ENCODE assay signal across 14 cellular contexts in the genomic region with DNA sequence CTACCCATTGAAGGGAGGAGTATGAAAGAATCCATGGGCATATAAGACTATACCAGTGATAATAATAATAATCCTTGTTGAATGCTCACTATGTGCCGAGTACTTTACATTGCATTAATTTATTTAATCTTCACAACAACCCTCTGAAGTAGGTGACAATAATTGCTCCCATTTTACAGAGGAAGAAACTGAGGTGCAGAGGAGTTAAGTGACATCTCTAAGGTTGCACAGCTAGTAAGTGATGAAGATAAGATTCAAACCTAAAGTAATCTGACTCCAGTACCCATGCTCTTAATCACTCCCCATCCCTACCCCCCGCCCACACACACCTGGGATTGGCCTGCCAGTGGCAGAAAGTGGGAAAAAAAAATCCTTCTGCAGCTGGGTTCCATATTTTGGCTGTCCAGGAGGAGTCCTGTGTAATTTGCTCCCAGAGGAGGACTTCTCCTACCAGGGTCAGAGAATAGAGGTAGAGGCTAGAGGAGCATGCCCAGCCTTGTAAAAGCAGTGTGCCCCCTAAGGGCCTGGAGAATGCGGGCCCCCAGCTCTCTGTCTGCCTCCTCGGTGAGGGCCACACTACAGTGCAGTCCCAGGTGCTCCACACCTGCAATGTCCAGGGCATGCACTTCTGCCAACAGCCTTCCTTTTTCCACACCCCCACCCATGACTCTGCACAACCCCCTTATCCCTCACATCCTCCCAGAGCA. TPM values are rescaled to one million over a fixed set of nuclear protein-coding genes. Genes with fewer than 3 reads are reported as not detected.
DNase-seq lines count a peak whose midpoint lies in the region; ATAC-seq and TF ChIP-seq lines count a peak whose summit lies in the region.
"Had no signal": no experiment of that assay in that cellular context is flagged by ENCODE, and none has a peak within 500 bp of the region (broad histone marks: within the 10 kb centered on the region; RNA-seq: fewer than 3 reads in every experiment).

No MANE protein-coding gene starts in this region.

- DNase-seq in cardiac muscle cell (ENCODE audit: low read depth in 1 of 2, low spot score in 1 of 2) (no peak), left ventricle myocardium superior (no peak), epithelial cell of esophagus (ENCODE audit: low read depth) (peak; percentile 24), NCI-H1417 (lab: John Stamatoyannopoulos, UW) (no peak), NCI-H1048 (lab: John Stamatoyannopoulos, UW) (no peak), upper lobe of right lung (no peak)
- DNase-seq: activated B cell treated with CpG ODN at 0.5 μM for 24 hours; activated T-cell treated with anti-CD3 and anti-CD28 coated beads, Interleukin-2, amount 50 U/mL, for 24 hours; DMS79 treated with DMSO at 0.1 percent for 48 hours; left colon; NCI-H1105; posterior cingulate gyrus had no signal

- H3K27me3 ChIP-seq in cardiac muscle cell = no peaks in the 10 kb centered on the region
- H3K27me3 ChIP-seq in muscle layer of colon (ENCODE audit: control insufficient read depth in 1 of 2, insufficient read depth in 2 of 2, low read length in 2 of 2) = peaks cover 0 to 6% of the 10 kb centered on the region in 2 donors
- H3K27me3 ChIP-seq in upper lobe of right lung = no peaks in the 10 kb centered on the region

- no peak for ATAC-seq in left ventricle myocardium superior
- no peak for ATAC-seq in upper lobe of right lung
- ATAC-seq: left colon had no signal

- no peak for TF ChIP-seq CTCF in cardiac muscle cell (IDR thresholded peaks at IDR 0.05; ENCODE audit: low read depth, low read length)
- TF ChIP-seq CTCF in epithelial cell of esophagus (IDR thresholded peaks at IDR 0.05; ENCODE audit: insufficient read depth, low read depth, low read length, missing control alignments) = no peak
- no peak for TF ChIP-seq CTCF in upper lobe of right lung (IDR thresholded peaks at IDR 0.05)

- no peak overlapping the region for H3K27ac ChIP-seq in cardiac muscle cell
- H3K27ac ChIP-seq in muscle layer of colon (ENCODE audit: low read depth, low read length) = peak overlapping the region; percentile 37
- peak overlapping the region; percentile 51 for H3K27ac ChIP-seq in temporal lobe (ENCODE audit: low read depth, low read length)
- no peak overlapping the region for H3K27ac ChIP-seq in upper lobe of right lung

- H3K4me3 ChIP-seq in cardiac muscle cell (peak overlapping the region; percentile 13), epithelial cell of esophagus (ENCODE audit: low read length) (peak overlapping the region; percentile 25), muscle layer of colon (ENCODE audit: low read depth in 1 of 2, low read length in 2 of 2) (peak overlapping the region in 1 of 2 donors; percentile 50), upper lobe of right lung (no peak overlapping the region)

- intact Hi-C loops in left ventricle myocardium superior (cut with micrococcal nuclease) = no loop called here
- intact Hi-C loops in upper lobe of right lung (cut with DNase I) = no loop called here

- H3K9ac ChIP-seq in muscle layer of colon (ENCODE audit: low read length) = no peak overlapping the region

- peaks cover 10% of the 10 kb centered on the region for H3K4me1 ChIP-seq in cardiac muscle cell (ENCODE audit: low read depth)
- peaks cover 23% of the 10 kb centered on the region for H3K4me1 ChIP-seq in muscle layer of colon (ENCODE audit: insufficient read depth, low read length)
- H3K4me1 ChIP-seq in upper lobe of right lung = no peaks in the 10 kb centered on the region

- no peaks in the 10 kb centered on the region for H3K9me3 ChIP-seq in cardiac muscle cell (ENCODE audit: low read depth)
- H3K9me3 ChIP-seq in muscle layer of colon (ENCODE audit: low read length) = no peaks in the 10 kb centered on the region
- no peaks in the 10 kb centered on the region for H3K9me3 ChIP-seq in upper lobe of right lung

- H3K36me3 ChIP-seq in cardiac muscle cell = no peaks in the 10 kb centered on the region
- no peaks in the 10 kb centered on the region for H3K36me3 ChIP-seq in muscle layer of colon (ENCODE audit: insufficient read depth, low read length)
- H3K36me3 ChIP-seq in upper lobe of right lung = no peaks in the 10 kb centered on the region

RNA-seq across cellular contexts. Expression of gene TMEM53, which starts 57.8 kb away (rescaled TPM):
- total RNA-seq in cardiac muscle cell = 15.2 and 23.6 TPM in 2 replicates
- polyA plus RNA-seq in cardiac muscle cell = 29.7 and 43.0 TPM in 2 replicates
- 9.1 TPM for total RNA-seq in left ventricle myocardium superior
- 2.0 TPM for total RNA-seq in temporal lobe
- 13.9 TPM for total RNA-seq in upper lobe of right lung

RNA-seq across cellular contexts. Expression of gene ARMH1, which starts 58.1 kb away (rescaled TPM):
- total RNA-seq in cardiac muscle cell (2.4 and 5.7 TPM in 2 replicates), left ventricle myocardium superior (0.92 TPM), temporal lobe (3.2 TPM), upper lobe of right lung (5.9 TPM)
- 2.8 and 9.0 TPM in 2 replicates for polyA plus RNA-seq in cardiac muscle cell

Comparison
In these comparisons a context has a peak if more than half of its experiments do, and no peak if none do; other contexts are left out.
1. H3K27ac ChIP-seq: peak in muscle layer of colon (single experiment) and temporal lobe (single experiment); none in cardiac muscle cell (single experiment) and upper lobe of right lung (single experiment).